Comparison of ENCODE assay signal across 14 cellular contexts in genomic region chr1:159077657-159077961, GRCh38. TPM values are rescaled to one million over a fixed set of nuclear protein-coding genes. Genes with fewer than 3 reads are reported as not detected.
DNase-seq lines count a peak whose midpoint lies in the region; ATAC-seq lines count a peak whose summit lies in the region.
"Had no signal": no experiment of that assay in that cellular context is flagged by ENCODE, and none has a peak within 500 bp of the region (broad histone marks: within the 10 kb centered on the region; RNA-seq: fewer than 3 reads in every experiment).

No MANE protein-coding gene starts in this region.

- no peaks in the 10 kb centered on the region for H3K79me2 ChIP-seq in Karpas-422 (ENCODE audit: low read length)

- no peaks in the 10 kb centered on the region for H3K36me3 ChIP-seq in Karpas-422 (ENCODE audit: insufficient read depth, low read length)
- H3K36me3 ChIP-seq: ascending aorta, tibial nerve had no signal

- no peaks in the 10 kb centered on the region for H4K20me1 ChIP-seq in Karpas-422 (ENCODE audit: insufficient read depth, low read depth, low read length)

- ATAC-seq in activated naive CD8-positive, alpha-beta T cell treated with anti-CD3 and anti-CD28 coated beads, Interleukin-2, amount 50 U/mL, for 24 hours, result no peak
- ATAC-seq in GM19455 (IDR thresholded peaks at IDR 0.05; ENCODE audit: unreplicated experiment), result no peak
- no peak for ATAC-seq in left colon
- ATAC-seq: A549 had no signal

- no peak overlapping the region for H3K4me3 ChIP-seq in Karpas-422 (ENCODE audit: low read length)
- H3K4me3 ChIP-seq in skin epidermis, result no peak overlapping the region
- H3K4me3 ChIP-seq: A549, ascending aorta had no signal

- intact Hi-C loops in activated CD4-positive, alpha-beta T cell treated with anti-CD3 and anti-CD28 coated beads, Interleukin-2, amount 10 ng/mL, durations not matched to agents 24 days and 14 days (cut with micrococcal nuclease), result loop anchor here (2.0 to 10.0 kb wide), 6 partner anchors 31 to 845 kb away; partner anchors contain the start of genes CD1C and PYHIN1
- intact Hi-C loops in left colon (cut with DNase I, micrococcal nuclease), result no loop called here

- no peaks in the 10 kb centered on the region for H3K27me3 ChIP-seq in Karpas-422 (ENCODE audit: low read length)
- H3K27me3 ChIP-seq: ascending aorta, tibial nerve had no signal

- peaks cover 31% of the 10 kb centered on the region for H3K4me1 Mint-ChIP-seq in activated CD4-positive, alpha-beta T cell treated with anti-CD3 and anti-CD28 coated beads, Interleukin-2, amount 10 ng/mL, durations not matched to agents 24 days and 14 days
- peaks cover 36% of the 10 kb centered on the region for H3K4me1 Mint-ChIP-seq in activated naive CD8-positive, alpha-beta T cell treated with anti-CD3 and anti-CD28 coated beads, Interleukin-2, amount 50 U/mL, for 24 hours

- no peaks in the 10 kb centered on the region for H3K9me3 ChIP-seq in Karpas-422 (ENCODE audit: low read length)
- H3K9me3 ChIP-seq: A549, ascending aorta, tibial nerve had no signal

- H3K27me3 Mint-ChIP-seq in activated CD4-positive, alpha-beta T cell treated with anti-CD3 and anti-CD28 coated beads, Interleukin-2, amount 10 ng/mL, durations not matched to agents 24 days and 14 days, result peaks cover 5% of the 10 kb centered on the region
- H3K27me3 Mint-ChIP-seq in activated naive CD8-positive, alpha-beta T cell treated with anti-CD3 and anti-CD28 coated beads, Interleukin-2, amount 50 U/mL, for 24 hours, result peaks cover 2% of the 10 kb centered on the region

- peaks cover 11% of the 10 kb centered on the region for H3K4me1 ChIP-seq in Karpas-422 (ENCODE audit: low read length)
- H3K4me1 ChIP-seq: A549, ascending aorta, tibial nerve had no signal

- H3K36me3 Mint-ChIP-seq in activated CD4-positive, alpha-beta T cell treated with anti-CD3 and anti-CD28 coated beads, Interleukin-2, amount 10 ng/mL, durations not matched to agents 24 days and 14 days (ENCODE audit: low read depth), result peaks cover 16% of the 10 kb centered on the region
- H3K36me3 Mint-ChIP-seq in activated naive CD8-positive, alpha-beta T cell treated with anti-CD3 and anti-CD28 coated beads, Interleukin-2, amount 50 U/mL, for 24 hours (ENCODE audit: low read depth), result peaks cover 3% of the 10 kb centered on the region

- no peak overlapping the region for H3K9ac ChIP-seq in Karpas-422 (ENCODE audit: low read length)

- H3K9me2 ChIP-seq in Karpas-422 (replicated peaks; ENCODE audit: insufficient read depth, low read length), result no peaks in the 10 kb centered on the region

- H3K4me3 Mint-ChIP-seq in activated CD4-positive, alpha-beta T cell treated with anti-CD3 and anti-CD28 coated beads, Interleukin-2, amount 10 ng/mL, durations not matched to agents 24 days and 14 days, result peak overlapping the region; percentile 87
- H3K4me3 Mint-ChIP-seq in activated naive CD8-positive, alpha-beta T cell treated with anti-CD3 and anti-CD28 coated beads, Interleukin-2, amount 50 U/mL, for 24 hours, result peak overlapping the region; percentile 73

- peak overlapping the region; percentile 72; the same call in 1 of the 2 replicates for H2AFZ ChIP-seq in Karpas-422 (ENCODE audit: low read length)

- peaks cover 11% of the 10 kb centered on the region for H3K9me3 Mint-ChIP-seq in activated CD4-positive, alpha-beta T cell treated with anti-CD3 and anti-CD28 coated beads, Interleukin-2, amount 10 ng/mL, durations not matched to agents 24 days and 14 days
- no peaks in the 10 kb centered on the region for H3K9me3 Mint-ChIP-seq in activated naive CD8-positive, alpha-beta T cell treated with anti-CD3 and anti-CD28 coated beads, Interleukin-2, amount 50 U/mL, for 24 hours

- H3K4me2 ChIP-seq in Karpas-422 (ENCODE audit: low read depth, low read length, poor library complexity, severe bottlenecking), result no peak overlapping the region
- H3K4me2 ChIP-seq: A549 had no signal

- no peak for DNase-seq in activated CD4-positive, alpha-beta T cell treated with anti-CD3 and anti-CD28 coated beads, Interleukin-2, amount 10 ng/mL, durations not matched to agents 24 days and 14 days
- DNase-seq in activated CD4-positive, alpha-beta T cell treated with anti-CD3 and anti-CD28 coated beads, Interleukin-2, amount 50 U/mL, for 4 hours, result no peak
- no peak for DNase-seq in Karpas-422
- DNase-seq in activated naive CD8-positive, alpha-beta T cell treated with anti-CD3 and anti-CD28 coated beads, Interleukin-2, amount 50 U/mL, for 24 hours, result no peak
- DNase-seq in ACHN, result no peak
- DNase-seq in left colon, result no peak
- DNase-seq: dermis blood vessel endothelial cell, NCI-H1105, NCI-H510A treated with DMSO at 0.1 percent for 48 hours had no signal

- no peak overlapping the region for H3K27ac ChIP-seq in Karpas-422 (ENCODE audit: low read length)
- peak overlapping the region in 16 of 21 experiments; percentile 21 to 92 (median 78) for H3K27ac ChIP-seq in skin epidermis
- H3K27ac ChIP-seq: A549, ascending aorta had no signal

- in situ Hi-C loops in ACHN (cut with HindIII; ENCODE audit: low pct_ligation_motif_present, low pct_unique_long_range_greater_than_20kb, low sequenced_read_pairs), result no loop called here

- H3K27ac Mint-ChIP-seq in activated CD4-positive, alpha-beta T cell treated with anti-CD3 and anti-CD28 coated beads, Interleukin-2, amount 10 ng/mL, durations not matched to agents 24 days and 14 days, result peak overlapping the region; percentile 99
- H3K27ac Mint-ChIP-seq in activated naive CD8-positive, alpha-beta T cell treated with anti-CD3 and anti-CD28 coated beads, Interleukin-2, amount 50 U/mL, for 24 hours, result peak overlapping the region; percentile 95

RNA-seq across cellular contexts. Expression of gene AIM2, which starts 1.0 kb away (rescaled TPM):
- 75.9 and 80.1 TPM in 2 replicates for total RNA-seq in activated CD4-positive, alpha-beta T cell treated with anti-CD3 and anti-CD28 coated beads, Interleukin-2, amount 10 ng/mL, durations not matched to agents 24 days and 14 days
- 1.7 and 2.1 TPM in 2 replicates for total RNA-seq in Karpas-422 (2014; rRNA removed; shearing (Covaris generic); ENCODE audit: low replicate concordance)
- total RNA-seq in left colon, result 1 to 10 TPM in 1 of 2 donors, under 1 TPM in 1; 0.92 to 1.1 TPM
- total RNA-seq: dermis blood vessel endothelial cell had no signal

Comparison
In these comparisons a context has a peak if more than half of its experiments do, and no peak if none do; other contexts are left out.
1. RNA of gene AIM2, which starts 1.0 kb away (total RNA-seq): 75.9 to 80.1 TPM in activated CD4-positive, alpha-beta T cell treated with anti-CD3 and anti-CD28 coated beads, Interleukin-2, amount 10 ng/mL, durations not matched to agents 24 days and 14 days; 1.7 to 2.1 TPM in Karpas-422 and 0.92 to 1.1 TPM in left colon; every median in the first group is over 10 times any median in the second.